Comparison of ENCODE assay signal across 16 cellular contexts in the genomic region with DNA sequence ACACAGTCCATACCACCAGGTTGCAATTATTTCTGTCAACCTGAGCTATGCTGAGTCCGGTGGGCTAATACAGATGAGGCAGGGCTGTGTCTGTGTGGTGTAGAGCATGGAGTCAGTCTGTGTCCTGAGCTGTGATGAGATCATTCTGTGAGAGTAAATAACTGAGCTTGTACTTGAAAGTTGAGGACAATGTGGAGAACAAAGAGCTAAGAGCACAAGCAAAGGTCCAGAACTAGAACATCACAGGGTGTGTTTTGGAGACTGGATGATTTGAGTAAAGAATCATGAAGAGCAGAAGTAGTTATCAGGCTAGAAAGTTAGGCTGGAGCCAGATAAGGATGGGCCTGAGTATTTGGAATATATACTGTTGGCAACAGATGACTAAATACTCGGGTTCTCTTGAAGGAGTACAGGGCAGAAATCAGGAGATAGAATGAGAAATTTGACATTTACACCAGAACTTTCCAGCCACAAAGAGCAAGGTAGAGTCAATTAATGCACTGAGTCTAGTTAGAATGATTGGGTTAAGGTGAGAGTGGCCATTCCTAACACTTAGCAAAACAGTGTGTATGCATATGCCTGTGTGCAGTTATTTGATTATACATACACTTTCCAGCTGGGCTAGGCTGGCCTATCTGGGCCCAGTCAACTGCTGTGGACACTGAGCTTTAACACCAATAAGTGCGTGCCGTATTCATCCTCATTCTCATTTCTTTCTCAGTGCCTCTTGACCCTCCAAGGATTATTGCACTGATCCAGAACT. TPM values are rescaled to one million over a fixed set of nuclear protein-coding genes. Genes with fewer than 3 reads are reported as not detected.
DNase-seq lines count a peak whose midpoint lies in the region; FAIRE-seq and TF ChIP-seq lines count a peak whose summit lies in the region.
"Had no signal": no experiment of that assay in that cellular context is flagged by ENCODE, and none has a peak within 500 bp of the region (broad histone marks: within the 10 kb centered on the region; RNA-seq: fewer than 3 reads in every experiment).

No MANE protein-coding gene starts in this region.

- no peak overlapping the region for H3K4me3 ChIP-seq in H1 (ENCODE audit: extremely low read depth in 1 of 4, insufficient read depth in 2 of 4, low read depth in 3 of 4, low read length in 4 of 4)
- no peak overlapping the region for H3K4me3 ChIP-seq in osteoblast (ENCODE audit: insufficient read depth, low read length)
- H3K4me3 ChIP-seq: smooth muscle cell, testis had no signal

- H3K23ac ChIP-seq in H1 (ENCODE audit: insufficient read length) = no peak overlapping the region

- H2BK5ac ChIP-seq in H1 (ENCODE audit: low read depth, low read length) = no peak overlapping the region

- H3K14ac ChIP-seq in H1 (ENCODE audit: insufficient read length) = no peak overlapping the region

- H3K56ac ChIP-seq in H1 (replicated peaks; ENCODE audit: insufficient read length, low read depth, low read length) = no peak overlapping the region

- H4K91ac ChIP-seq in H1 (replicated peaks; ENCODE audit: insufficient read length, low read length) = no peak overlapping the region

- no peak overlapping the region for H3K4ac ChIP-seq in H1 (replicated peaks; ENCODE audit: insufficient read length, low read depth, low read length)

- no peaks in the 10 kb centered on the region for H3K36me3 ChIP-seq in H1 (ENCODE audit: control insufficient read depth in 2 of 4, insufficient read depth in 4 of 4, low read length in 3 of 4)
- no peaks in the 10 kb centered on the region for H3K36me3 ChIP-seq in osteoblast (ENCODE audit: insufficient read depth, low read length)

- H3K18ac ChIP-seq in H1 (ENCODE audit: extremely low read depth, low read length) = no peak overlapping the region

- H3K79me1 ChIP-seq in H1 (ENCODE audit: low read depth, low read length) = no peaks in the 10 kb centered on the region; the same call in 1 of the 2 replicates

- H3K79me2 ChIP-seq in H1 (ENCODE audit: control insufficient read depth in 1 of 2, insufficient read depth in 2 of 2, low read length in 2 of 2) (no peaks in the 10 kb centered on the region), osteoblast (ENCODE audit: insufficient read depth, low read length) (peaks cover 2% of the 10 kb centered on the region)

- POLR2A ChIA-PET in H1 (lab: Charles Lee; ENCODE audit: partially characterized antibody) = no interaction called here

- H3K9ac ChIP-seq in H1 (replicated peaks in 1 of 4; ENCODE audit: extremely low read depth in 1 of 4, low read depth in 3 of 4, low read length in 3 of 4) = no peak overlapping the region
- H3K9ac ChIP-seq: KMS-11 had no signal

- no peaks in the 10 kb centered on the region for H3K23me2 ChIP-seq in H1 (ENCODE audit: low read depth, low read length)

- no peak for FAIRE-seq in H1 (lab: Jason Lieb, UNC)

- TF ChIP-seq CTCF in H1 (IDR thresholded peaks at IDR 0.05; ENCODE audit: control extremely low read depth in 1 of 3, insufficient read depth in 1 of 3, low read depth in 1 of 3, low read length in 3 of 3) (no peak), osteoblast (IDR thresholded peaks at IDR 0.05; ENCODE audit: extremely low read depth, low read depth, low read length) (no peak)

- H2BK120ac ChIP-seq in H1 (replicated peaks; ENCODE audit: low read depth, low read length) = no peak overlapping the region

- H2AFZ ChIP-seq in H1 (ENCODE audit: low read length) (no peak overlapping the region), osteoblast (ENCODE audit: low read length) (peak overlapping the region; percentile 42)

- WGBS in H1 (ENCODE audit: extremely low coverage in 1 of 2, insufficient coverage in 1 of 2, insufficient read length in 1 of 2, insufficient replicate concordance in 2 of 2, low coverage in 1 of 2, low lambda C conversion rate in 2 of 2, missing lambda C conversion rate in 1 of 2), 2 experiments = 64% methylated on average over 4 of the region's 4 CpGs; no CpG with 5 or more reads in 1 of the 2 experiments

- no peak for TF ChIP-seq RAD21 in H1 (IDR thresholded peaks at IDR 0.05 in 1 of 2, conservative IDR thresholded peaks at IDR 0.05 in 1 of 2; ENCODE audit: low read depth in 2 of 2, low read length in 2 of 2)

- no peak overlapping the region for H2BK12ac ChIP-seq in H1 (ENCODE audit: low read depth, low read length)

- TF ChIP-seq EP300 in H1 (IDR thresholded peaks at IDR 0.05; ENCODE audit: borderline replicate concordance in 1 of 2, low read depth in 2 of 2, low read length in 2 of 2) = no peak

- H3K4me2 ChIP-seq in H1 (ENCODE audit: insufficient read depth in 1 of 2, low read depth in 2 of 2, low read length in 2 of 2) (no peak overlapping the region), osteoblast (ENCODE audit: insufficient read depth, low read length) (peak overlapping the region; percentile 52)
- H3K4me2 ChIP-seq: KMS-11, smooth muscle cell had no signal

- H4K5ac ChIP-seq in H1 (ENCODE audit: insufficient read length, low read depth, low read length) = no peak overlapping the region

- 0 out of 2 replicates have a peak overlapping the region, but pooled peaks have one; percentile 0 for H2BK20ac ChIP-seq in H1 (ENCODE audit: low read length)

- H3K9me3 ChIP-seq in H1 (ENCODE audit: insufficient read depth in 2 of 2, low read depth in 1 of 2, low read length in 1 of 2) = no peaks in the 10 kb centered on the region
- no peaks in the 10 kb centered on the region for H3K9me3 ChIP-seq in osteoblast (ENCODE audit: low read depth, low read length)
- H3K9me3 ChIP-seq: testis had no signal

- DNase-seq in DMS53 treated with DMSO at 0.1 percent for 48 hours (lab: John Stamatoyannopoulos, UW; ENCODE audit: unreplicated experiment) = peak; percentile 92
- DNase-seq in NCI-H69 (lab: John Stamatoyannopoulos, UW) = peak; percentile 2
- no peak for DNase-seq in H1 (ENCODE audit: low read depth in 1 of 2, low spot score in 2 of 2)
- DNase-seq in osteoblast (ENCODE audit: insufficient read length, low spot score, missing footprints) = no peak
- no peak for DNase-seq in COLO668 (lab: John Stamatoyannopoulos, UW; ENCODE audit: unreplicated experiment)
- DNase-seq in DMS153 (lab: John Stamatoyannopoulos, UW) = no peak
- DNase-seq in SW 1271 (lab: John Stamatoyannopoulos, UW) = no peak
- DNase-seq in activated naive CD4-positive, alpha-beta T cell treated with Interleukin-2 at 50 U/mL for 16 hours = no peak
- DNase-seq: activated CD4-positive, alpha-beta T cell treated with anti-CD3 and anti-CD28 coated beads, Interleukin-2, amount 50 U/mL, for 48 hours; Calu3; GOT3; left cardiac atrium; NCI-H1092 treated with DMSO at 0.1 percent for 48 hours; testis had no signal

- H4K20me1 ChIP-seq in H1 (replicated peaks in 1 of 2; ENCODE audit: control insufficient read depth in 1 of 2, insufficient read depth in 2 of 2, low read length in 2 of 2) (no peaks in the 10 kb centered on the region), osteoblast (ENCODE audit: insufficient read depth, low read length) (no peaks in the 10 kb centered on the region)

- H3K27ac ChIP-seq in H1 (ENCODE audit: low read depth, low read length) (no peak overlapping the region), osteoblast (ENCODE audit: low read depth, low read length) (peak overlapping the region; percentile 64)
- H3K27ac ChIP-seq: KMS-11 had no signal

- H3K27me3 ChIP-seq in H1 (replicated peaks in 1 of 4; ENCODE audit: control insufficient read depth in 3 of 4, extremely low read depth in 1 of 4, insufficient read depth in 3 of 4, low read length in 3 of 4) (no peaks in the 10 kb centered on the region), osteoblast (ENCODE audit: insufficient read depth, low read length) (no peaks in the 10 kb centered on the region)
- H3K27me3 ChIP-seq: testis had no signal

- H2BK15ac ChIP-seq in H1 (ENCODE audit: low read length) = no peak overlapping the region

- 0 out of 7 replicates have a peak, but pooled peaks cover 0 to 1% (median 0%) of the 10 kb centered on the region in 4 experiments for H3K4me1 ChIP-seq in H1 (replicated peaks in 1 of 4; ENCODE audit: control insufficient read depth in 3 of 4, insufficient read depth in 4 of 4, low read length in 3 of 4)
- peaks cover 42% of the 10 kb centered on the region for H3K4me1 ChIP-seq in osteoblast (ENCODE audit: insufficient read depth, low read length)

- H2AK5ac ChIP-seq in H1 (ENCODE audit: low read depth, low read length) = no peak overlapping the region

- TF ChIP-seq POLR2A in H1 (IDR thresholded peaks at IDR 0.05; ENCODE audit: control extremely low read depth in 1 of 2, low read depth in 2 of 2, low read length in 2 of 2) = no peak

- CTCF ChIA-PET in H1 (lab: Charles Lee; ENCODE audit: partially characterized antibody) = interaction anchor here (0.6 to 4.3 kb wide), 9 partner anchors 10 to 296 kb away, joined by 3 to 29 read pairs (median 3); no protein-coding TSS in a partner anchor

- no peak overlapping the region for H4K8ac ChIP-seq in H1 (ENCODE audit: extremely low read depth, insufficient read depth, low read length)

TF ChIP-seq in H1, 55 proteins besides CTCF, POLR2A, EP300 and RAD21:
- TF ChIP-seq CBX8 (IDR thresholded peaks at IDR 0.05; ENCODE audit: borderline replicate concordance, low read depth, low read length) = no peak
- TF ChIP-seq CTBP2 (IDR thresholded peaks at IDR 0.05; ENCODE audit: borderline replicate concordance, insufficient read depth, insufficient read length, low read length) = no peak

RNA-seq across cellular contexts. Expression of a gene that starts 48.8 kb away (rescaled TPM):
- total RNA-seq in H1 (2021; fragmentation: NEBNext Ultra II Directional; extraction: Animal tissue kit (Norgen Biotek cat#: 25700)) = 2.8 and 3.9 TPM in 2 replicates
- polyA plus RNA-seq in H1 (2011; rRNA removed) = 1.1 and 1.3 TPM in 2 replicates
- 1.6 TPM for polyA plus RNA-seq in H1 (2011; cell fraction: cytosol; rRNA removed)
- polyA plus RNA-seq in H1 (2011; cell fraction: nucleus; rRNA removed) = 1.4 TPM
- 1.0 to 1.5 TPM (median 1.4 TPM) in 4 replicates for polyA plus RNA-seq in H1 (2012, experiment 1 of 2)
- 0.14 TPM for polyA plus RNA-seq in H1 (2012, experiment 2 of 2)
- polyA plus RNA-seq in H1 (2013, experiment 1 of 2) = 2.8 TPM
- polyA plus RNA-seq in H1 (2013, experiment 2 of 2) = 2.9 TPM
- 4.4 and 8.9 TPM in 2 replicates for polyA minus RNA-seq in H1 (2011; rRNA and poly(A)+ RNA removed)
- polyA minus RNA-seq in H1 (2011; cell fraction: cytosol; rRNA and poly(A)+ RNA removed) = 2.2 TPM
- polyA minus RNA-seq in H1 (2011; cell fraction: nucleus; rRNA and poly(A)+ RNA removed) = 4.5 TPM
- 169 and 235 TPM in 2 replicates for total RNA-seq in osteoblast

RNA-seq across cellular contexts. Expression of a gene that starts 48.8 kb away (rescaled TPM):
- 19.9 and 25.7 TPM in 2 replicates for total RNA-seq in H1 (2021; fragmentation: NEBNext Ultra II Directional; extraction: Animal tissue kit (Norgen Biotek cat#: 25700))
- polyA plus RNA-seq in H1 (2011; rRNA removed) = 20.4 and 27.2 TPM in 2 replicates
- polyA plus RNA-seq in H1 (2011; cell fraction: cytosol; rRNA removed) = 29.0 TPM
- 9.4 TPM for polyA plus RNA-seq in H1 (2011; cell fraction: nucleus; rRNA removed)
- 17.7 to 29.2 TPM (median 19.4 TPM) in 4 replicates for polyA plus RNA-seq in H1 (2012, experiment 1 of 2)
- polyA plus RNA-seq in H1 (2012, experiment 2 of 2) = 31.9 TPM
- polyA plus RNA-seq in H1 (2013, experiment 1 of 2) = 27.3 TPM
- 30.5 TPM for polyA plus RNA-seq in H1 (2013, experiment 2 of 2)
- 23.8 and 32.4 TPM in 2 replicates for polyA minus RNA-seq in H1 (2011; rRNA and poly(A)+ RNA removed)
- polyA minus RNA-seq in H1 (2011; cell fraction: cytosol; rRNA and poly(A)+ RNA removed) = 16.9 TPM
- 46.7 TPM for polyA minus RNA-seq in H1 (2011; cell fraction: nucleus; rRNA and poly(A)+ RNA removed)
- total RNA-seq in osteoblast = 87.9 and 111 TPM in 2 replicates

Comparison
In these comparisons a context has a peak if more than half of its experiments do, and no peak if none do; other contexts are left out.
1. DNase-seq: peak in DMS53 treated with DMSO at 0.1 percent for 48 hours (single experiment) and NCI-H69 (single experiment); none in H1 (0 of 2), osteoblast (single experiment), COLO668 (single experiment), DMS153 (single experiment), SW 1271 (0 of 2) and activated naive CD4-positive, alpha-beta T cell treated with Interleukin-2 at 50 U/mL for 16 hours (single experiment).
2. RNA of a gene that starts 48.8 kb away (total RNA-seq): 169 to 235 TPM in osteoblast; 2.8 to 3.9 TPM in H1; every median in the first group is over 10 times any median in the second.